Comparison of ENCODE assay signal across 10 cellular contexts in the genomic region with DNA sequence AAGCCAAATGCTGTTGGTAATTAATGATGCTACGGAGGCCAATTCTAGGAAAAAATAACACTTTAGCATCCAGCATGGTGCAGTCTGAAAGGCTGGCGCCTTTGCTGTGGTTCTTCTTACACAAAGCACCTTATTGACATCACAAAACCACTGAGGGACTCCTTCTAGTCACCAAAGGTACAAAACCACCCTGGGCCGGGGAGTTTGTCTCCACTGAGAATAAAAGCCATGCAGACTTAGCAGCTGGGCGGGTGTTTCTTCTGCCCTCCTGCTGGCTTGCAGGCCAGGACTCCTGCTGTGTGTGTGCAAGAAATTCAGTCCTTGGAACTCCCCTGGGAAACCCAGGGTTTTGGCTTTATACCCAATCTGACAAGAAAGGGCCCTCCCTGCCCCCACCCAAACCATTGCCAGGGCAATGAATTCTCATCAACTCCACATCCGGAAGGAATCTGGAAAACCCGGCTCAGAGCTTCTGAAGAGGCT.
DNase-seq lines count a peak whose midpoint lies in the region; ATAC-seq and TF ChIP-seq lines count a peak whose summit lies in the region.
"Had no signal": no experiment of that assay in that cellular context is flagged by ENCODE, and none has a peak within 500 bp of the region (broad histone marks: within the 10 kb centered on the region; RNA-seq: fewer than 3 reads in every experiment).

No MANE protein-coding gene starts in this region.

- H3K27ac Mint-ChIP-seq in stimulated activated naive B cell treated with anti-CD40 and anti-IgM and Interleukin-4, amounts not matched to agents 10 μg/mL and 1 μg/mL and 100 μg/mL, for 72 hours: no peak overlapping the region

- H3K9me3 ChIP-seq in WERI-Rb-1 (ENCODE audit: severe bottlenecking): no peaks in the 10 kb centered on the region

- no peak for TF ChIP-seq CTCF in WERI-Rb-1 (IDR thresholded peaks at IDR 0.05; ENCODE audit: low read depth, low read length)

- peaks cover 22 to 31% of the 10 kb centered on the region in 2 donors for H3K36me3 Mint-ChIP-seq in stimulated activated naive B cell treated with anti-CD40 and anti-IgM and Interleukin-4, amounts not matched to agents 10 μg/mL and 1 μg/mL and 100 μg/mL, for 72 hours

- H3K9me3 Mint-ChIP-seq in stimulated activated naive B cell treated with anti-CD40 and anti-IgM and Interleukin-4, amounts not matched to agents 10 μg/mL and 1 μg/mL and 100 μg/mL, for 72 hours: no peaks in the 10 kb centered on the region

- ATAC-seq in stimulated activated naive B cell treated with anti-CD40 and anti-IgM and Interleukin-4, amounts not matched to agents 10 μg/mL and 1 μg/mL and 100 μg/mL, for 72 hours (replicated peaks): peak; percentile 27 to 34
- ATAC-seq in HG02642 (IDR thresholded peaks at IDR 0.05; ENCODE audit: poor library complexity, unreplicated experiment) (no peak), HG02970 (IDR thresholded peaks at IDR 0.05; ENCODE audit: low FRiP score, unreplicated experiment) (no peak)

- peak in 2 of 3 experiments; percentile 35 to 52 for DNase-seq in NCI-H1417 (lab: John Stamatoyannopoulos, UW)
- no peak for DNase-seq in NCI-H1417 treated with DMSO at 0.1 percent for 48 hours (lab: John Stamatoyannopoulos, UW)
- no peak for DNase-seq in WERI-Rb-1
- DNase-seq in globus pallidus (ENCODE audit: low spot score): peak; percentile 37
- DNase-seq in stimulated activated naive B cell treated with anti-CD40 and anti-IgM and Interleukin-4, amounts not matched to agents 10 μg/mL and 1 μg/mL and 100 μg/mL, for 72 hours: no peak
- no peak for DNase-seq in NCI-H187 treated with DMSO at 0.1 percent for 48 hours (lab: John Stamatoyannopoulos, UW)
- DNase-seq: 8988T, NCI-H774 had no signal

- H3K36me3 ChIP-seq in WERI-Rb-1: no peaks in the 10 kb centered on the region

- H3K4me3 Mint-ChIP-seq in stimulated activated naive B cell treated with anti-CD40 and anti-IgM and Interleukin-4, amounts not matched to agents 10 μg/mL and 1 μg/mL and 100 μg/mL, for 72 hours: no peak overlapping the region

- peak overlapping the region; percentile 6; the same call in 1 of the 2 replicates for H3K27ac ChIP-seq in WERI-Rb-1

- no peaks in the 10 kb centered on the region for H3K27me3 Mint-ChIP-seq in stimulated activated naive B cell treated with anti-CD40 and anti-IgM and Interleukin-4, amounts not matched to agents 10 μg/mL and 1 μg/mL and 100 μg/mL, for 72 hours

- H3K27me3 ChIP-seq in WERI-Rb-1 (ENCODE audit: insufficient read depth, low read depth, severe bottlenecking): no peaks in the 10 kb centered on the region

- H3K4me3 ChIP-seq in WERI-Rb-1 (ENCODE audit: low read depth, low read length): no peak overlapping the region

- peaks cover 0 to 13% of the 10 kb centered on the region in 2 donors for H3K4me1 Mint-ChIP-seq in stimulated activated naive B cell treated with anti-CD40 and anti-IgM and Interleukin-4, amounts not matched to agents 10 μg/mL and 1 μg/mL and 100 μg/mL, for 72 hours

Comparison
In these comparisons a context has a peak if more than half of its experiments do, and no peak if none do; other contexts are left out.
1. DNase-seq: peak in NCI-H1417 (2 of 3) and globus pallidus (single experiment); none in NCI-H1417 treated with DMSO at 0.1 percent for 48 hours (single experiment), WERI-Rb-1 (single experiment), stimulated activated naive B cell treated with anti-CD40 and anti-IgM and Interleukin-4, amounts not matched to agents 10 μg/mL and 1 μg/mL and 100 μg/mL, for 72 hours (single experiment) and NCI-H187 treated with DMSO at 0.1 percent for 48 hours (single experiment).
2. ATAC-seq: peak in stimulated activated naive B cell treated with anti-CD40 and anti-IgM and Interleukin-4, amounts not matched to agents 10 μg/mL and 1 μg/mL and 100 μg/mL, for 72 hours (2 of 2); none in HG02642 (single experiment) and HG02970 (single experiment).